In genomic region chr11:67582026-67582425, GRCh38 we compare ENCODE assay signal across 1 cellular context.
TF ChIP-seq lines count a peak whose summit lies in the region.

No MANE protein-coding gene starts in this region.

TF ChIP-seq in A549, 52 proteins besides CTCF, POLR2A, EP300 and RAD21:
- no peak for TF ChIP-seq MAFK (IDR thresholded peaks at IDR 0.05; ENCODE audit: partially characterized antibody)
- no peak for TF ChIP-seq CBX2 (IDR thresholded peaks at IDR 0.05; ENCODE audit: borderline replicate concordance, low read depth)
- no peak for TF ChIP-seq RFX5 (IDR thresholded peaks at IDR 0.05)
- TF ChIP-seq ZNF302 (CRISPR knock-in tag; IDR thresholded peaks at IDR 0.05), result no peak
- TF ChIP-seq HOXB5 (CRISPR knock-in tag; IDR thresholded peaks at IDR 0.05), result no peak
